ENCODE assay signal across 8 cellular contexts in the genomic region with DNA sequence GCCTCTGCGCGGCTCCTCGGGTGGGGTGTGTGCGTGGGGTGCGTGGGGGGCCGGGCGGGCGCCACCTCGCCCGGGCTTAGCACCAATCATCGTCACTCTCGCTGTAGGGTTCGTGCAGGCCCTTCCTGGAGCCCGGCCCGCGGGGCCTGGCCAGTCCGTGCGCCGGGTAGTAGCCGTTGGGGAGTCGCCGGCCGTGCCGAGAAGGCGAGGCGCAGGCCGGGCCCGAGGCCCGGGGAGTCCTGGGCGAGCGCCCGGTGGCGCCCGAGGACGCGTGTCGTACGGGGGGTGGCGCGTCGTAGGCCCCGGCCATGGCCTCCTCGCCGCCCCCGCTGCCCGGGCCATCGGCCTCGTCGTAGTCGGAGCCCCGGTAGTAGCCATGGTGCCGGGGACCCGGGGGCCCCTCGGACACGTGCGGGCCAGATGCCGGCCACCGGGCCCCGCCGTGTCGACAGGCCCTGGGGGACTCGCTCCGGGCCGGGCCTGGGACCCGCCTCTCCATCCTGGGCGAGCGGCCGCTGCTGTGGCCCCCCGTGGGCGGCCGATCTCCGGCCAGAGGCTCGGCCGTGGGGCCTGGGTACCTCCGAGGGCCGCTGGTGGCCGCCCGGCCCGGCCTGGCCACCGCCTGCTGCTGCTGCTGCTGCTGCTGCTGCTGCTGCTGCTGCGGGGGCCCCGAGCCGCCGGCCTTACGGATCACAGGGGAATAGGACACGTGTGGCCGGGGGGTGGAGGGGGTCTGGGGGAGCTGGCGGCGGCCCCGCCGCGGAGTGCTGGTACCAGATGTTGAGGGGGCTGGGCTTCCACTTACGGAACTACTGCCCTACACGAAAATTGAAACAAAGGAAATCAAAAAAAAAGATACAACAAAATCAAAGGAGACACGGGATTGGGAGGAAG. TPM values are rescaled to one million over a fixed set of nuclear protein-coding genes. Genes with fewer than 3 reads are reported as not detected.
DNase-seq lines count a peak whose midpoint lies in the region; ATAC-seq and TF ChIP-seq lines count a peak whose summit lies in the region.

No MANE protein-coding gene starts in this region.

- H3K4me3 ChIP-seq in GM23248 (peak overlapping the region; percentile 60), heart right ventricle (peak overlapping the region in 9 of 10 donors; percentile 30 to 65 (median 54))

- DNase-seq in GM23248 (peak; percentile 60), heart right ventricle (peak in 1 of 2 donors; percentile 56), NCI-H1930 (lab: John Stamatoyannopoulos, UW) (no peak)
- DNase-seq in activated CD4-positive, alpha-beta memory T cell treated with anti-CD3 and anti-CD28 coated beads, Interleukin-2, amount 10 ng/mL, durations not matched to agents 7 days and 5 days: peak; percentile 27
- DNase-seq in stimulated activated naive CD8-positive, alpha-beta T cell treated with anti-CD3 and anti-CD28 coated beads, Interleukin-15, Interleukin-2, amounts not matched to agents 100 U/mL and 50 U/mL, for 24 hours: peak; percentile 44

- TF ChIP-seq CTCF in heart right ventricle (IDR thresholded peaks at IDR 0.05): no peak

- intact Hi-C loops in heart right ventricle (cut with DNase I): loop anchor here in 2 of 10 donors (5.0 kb wide), 2 partner anchors 50 to 55 kb away; a partner anchor contains a TSS

- H3K27ac ChIP-seq in GM23248: peak overlapping the region; percentile 63
- H3K27ac ChIP-seq in heart right ventricle: peak overlapping the region; percentile 46 to 95 (median 85)

- H3K9me3 ChIP-seq in GM23248 (ENCODE audit: low read depth) (no peaks in the 10 kb centered on the region), heart right ventricle (no peaks in the 10 kb centered on the region)

- in situ Hi-C loops in GM23248 (cut with MboI): no loop called here

- H3K36me3 ChIP-seq in GM23248 (ENCODE audit: low read depth) (no peaks in the 10 kb centered on the region), heart right ventricle (no peaks in the 10 kb centered on the region)

- H4K20me1 ChIP-seq in GM23248 (ENCODE audit: insufficient read depth): no peaks in the 10 kb centered on the region

- H3K36me3 Mint-ChIP-seq in activated CD4-positive, alpha-beta memory T cell treated with anti-CD3 and anti-CD28 coated beads, Interleukin-2, amount 10 ng/mL, durations not matched to agents 7 days and 5 days (ENCODE audit: low read depth): peaks cover 3% of the 10 kb centered on the region

- H3K4me3 Mint-ChIP-seq in activated CD4-positive, alpha-beta memory T cell treated with anti-CD3 and anti-CD28 coated beads, Interleukin-2, amount 10 ng/mL, durations not matched to agents 7 days and 5 days: peak overlapping the region; percentile 84

- CTCF ChIA-PET in activated CD4-positive, alpha-beta memory T cell treated with anti-CD3 and anti-CD28 coated beads, Interleukin-2, amount 10 ng/mL, durations not matched to agents 7 days and 5 days (lab: Charles Lee): interaction anchor here (1.0 kb wide), 1 partner anchor 13 kb away, joined by 7 read pairs; no protein-coding TSS in a partner anchor

- ATAC-seq in heart right ventricle (peak; percentile 32 to 65 (median 53)), GM19035 (IDR thresholded peaks at IDR 0.05; ENCODE audit: unreplicated experiment) (no peak), HG03378 (IDR thresholded peaks at IDR 0.05; ENCODE audit: unreplicated experiment) (no peak), HG03025 (IDR thresholded peaks at IDR 0.05; ENCODE audit: low FRiP score, unreplicated experiment) (no peak)
- ATAC-seq in stimulated activated naive CD8-positive, alpha-beta T cell treated with anti-CD3 and anti-CD28 coated beads, Interleukin-15, Interleukin-2, amounts not matched to agents 100 U/mL and 50 U/mL, for 24 hours: no peak

- H3K79me2 ChIP-seq in GM23248 (ENCODE audit: insufficient read depth): no peaks in the 10 kb centered on the region

- peak overlapping the region; percentile 70 for H2AFZ ChIP-seq in GM23248

- 39 to 50% methylated on average over 46 to 74 of the region's 95 CpGs for WGBS in GM23248 (ENCODE audit: low coverage in 1 of 2, low lambda C conversion rate in 2 of 2, missing lambda C conversion rate in 2 of 2), 2 experiments
- 49 to 60% methylated on average over 37 to 95 of the region's 95 CpGs for WGBS in heart right ventricle, 2 donors

- POLR2A ChIA-PET in activated CD4-positive, alpha-beta memory T cell treated with anti-CD3 and anti-CD28 coated beads, Interleukin-2, amount 10 ng/mL, durations not matched to agents 7 days and 5 days (lab: Charles Lee): interaction anchor here (1.3 to 1.6 kb wide), 3 partner anchors 40 to 55 kb away, joined by 3 to 6 read pairs (median 5); no protein-coding TSS in a partner anchor

- H3F3A ChIP-seq in GM23248 (ENCODE audit: insufficient read depth): no peaks in the 10 kb centered on the region

- no peaks in the 10 kb centered on the region for H3K9me3 Mint-ChIP-seq in activated CD4-positive, alpha-beta memory T cell treated with anti-CD3 and anti-CD28 coated beads, Interleukin-2, amount 10 ng/mL, durations not matched to agents 7 days and 5 days

- H3K4me2 ChIP-seq in GM23248 (ENCODE audit: unreplicated experiment): peak overlapping the region; percentile 62

- H3K27me3 ChIP-seq in GM23248 (replicated peaks; ENCODE audit: insufficient read depth): no peaks in the 10 kb centered on the region
- peaks cover 0 to 11% (median 0%) of the 10 kb centered on the region in 7 donors for H3K27me3 ChIP-seq in heart right ventricle

- H3K4me1 Mint-ChIP-seq in activated CD4-positive, alpha-beta memory T cell treated with anti-CD3 and anti-CD28 coated beads, Interleukin-2, amount 10 ng/mL, durations not matched to agents 7 days and 5 days: peaks cover 10% of the 10 kb centered on the region

- H3K9ac ChIP-seq in GM23248: peak overlapping the region; percentile 81

- H3K4me1 ChIP-seq in GM23248 (ENCODE audit: insufficient read depth) (no peaks in the 10 kb centered on the region), heart right ventricle (peaks cover 0 to 8% (median 0%) of the 10 kb centered on the region in 9 donors)

- H3K27ac Mint-ChIP-seq in activated CD4-positive, alpha-beta memory T cell treated with anti-CD3 and anti-CD28 coated beads, Interleukin-2, amount 10 ng/mL, durations not matched to agents 7 days and 5 days: peak overlapping the region; percentile 91

- no peaks in the 10 kb centered on the region for H3K27me3 Mint-ChIP-seq in activated CD4-positive, alpha-beta memory T cell treated with anti-CD3 and anti-CD28 coated beads, Interleukin-2, amount 10 ng/mL, durations not matched to agents 7 days and 5 days

- no peaks in the 10 kb centered on the region for H3K9me2 ChIP-seq in GM23248 (ENCODE audit: insufficient read depth)

RNA-seq across cellular contexts. Expression of a gene that starts 57.3 kb away (rescaled TPM):
- total RNA-seq in GM23248 (2014; rRNA removed; shearing (Covaris generic)): 27.8 and 30.4 TPM in 2 replicates
- polyA plus RNA-seq in GM23248 (2016; fragmentation: Nextera tagmentation; extraction: Ambion mirVana) (84.0 and 88.6 TPM in 2 replicates), heart right ventricle (10 to 100 TPM; 29.5 to 42.8 TPM)
- total RNA-seq in activated CD4-positive, alpha-beta memory T cell treated with anti-CD3 and anti-CD28 coated beads, Interleukin-2, amount 10 ng/mL, durations not matched to agents 7 days and 5 days: 100 to 1,000 TPM; 231 to 234 TPM
- 10 to 100 TPM; 19.2 to 54.6 (median 36.0) TPM for total RNA-seq in heart right ventricle

RNA-seq across cellular contexts. Expression of a gene that starts 57.3 kb away (rescaled TPM):
- total RNA-seq in GM23248 (2014; rRNA removed; shearing (Covaris generic)): 56.4 and 80.5 TPM in 2 replicates
- polyA plus RNA-seq in GM23248 (2016; fragmentation: Nextera tagmentation; extraction: Ambion mirVana) (55.6 and 62.4 TPM in 2 replicates), heart right ventricle (10 to 100 TPM; 60.5 to 69.9 TPM)
- 10 to 100 TPM; 69.0 to 72.2 TPM for total RNA-seq in activated CD4-positive, alpha-beta memory T cell treated with anti-CD3 and anti-CD28 coated beads, Interleukin-2, amount 10 ng/mL, durations not matched to agents 7 days and 5 days
- total RNA-seq in heart right ventricle: 10 to 100 TPM; 18.7 to 50.4 (median 25.4) TPM

Comparison
In these comparisons a context has a peak if more than half of its experiments do, and no peak if none do; other contexts are left out.
1. DNase-seq: peak in GM23248 (single experiment), activated CD4-positive, alpha-beta memory T cell treated with anti-CD3 and anti-CD28 coated beads, Interleukin-2, amount 10 ng/mL, durations not matched to agents 7 days and 5 days (single experiment) and stimulated activated naive CD8-positive, alpha-beta T cell treated with anti-CD3 and anti-CD28 coated beads, Interleukin-15, Interleukin-2, amounts not matched to agents 100 U/mL and 50 U/mL, for 24 hours (single experiment); none in NCI-H1930 (0 of 2).
2. ATAC-seq: peak in heart right ventricle (8 of 8); none in stimulated activated naive CD8-positive, alpha-beta T cell treated with anti-CD3 and anti-CD28 coated beads, Interleukin-15, Interleukin-2, amounts not matched to agents 100 U/mL and 50 U/mL, for 24 hours (single experiment), GM19035 (single experiment), HG03378 (single experiment) and HG03025 (single experiment).